In genomic region chr5:177020033-177020432, GRCh38 we compare ENCODE assay signal across 1 cellular context.
TF ChIP-seq lines count a peak whose summit lies in the region.

No MANE protein-coding gene starts in this region.

TF ChIP-seq in K562, 482 proteins besides CTCF, POLR2A, EP300 and RAD21:
- TF ChIP-seq RBM25 (IDR thresholded peaks at IDR 0.05; ENCODE audit: low read depth, low read length, severe bottlenecking) (peak; percentile 75), PRDM10 (IDR thresholded peaks at IDR 0.05; ENCODE audit: partially characterized antibody) (no peak)
